Comparison of ENCODE assay signal across 10 cellular contexts in the genomic region with DNA sequence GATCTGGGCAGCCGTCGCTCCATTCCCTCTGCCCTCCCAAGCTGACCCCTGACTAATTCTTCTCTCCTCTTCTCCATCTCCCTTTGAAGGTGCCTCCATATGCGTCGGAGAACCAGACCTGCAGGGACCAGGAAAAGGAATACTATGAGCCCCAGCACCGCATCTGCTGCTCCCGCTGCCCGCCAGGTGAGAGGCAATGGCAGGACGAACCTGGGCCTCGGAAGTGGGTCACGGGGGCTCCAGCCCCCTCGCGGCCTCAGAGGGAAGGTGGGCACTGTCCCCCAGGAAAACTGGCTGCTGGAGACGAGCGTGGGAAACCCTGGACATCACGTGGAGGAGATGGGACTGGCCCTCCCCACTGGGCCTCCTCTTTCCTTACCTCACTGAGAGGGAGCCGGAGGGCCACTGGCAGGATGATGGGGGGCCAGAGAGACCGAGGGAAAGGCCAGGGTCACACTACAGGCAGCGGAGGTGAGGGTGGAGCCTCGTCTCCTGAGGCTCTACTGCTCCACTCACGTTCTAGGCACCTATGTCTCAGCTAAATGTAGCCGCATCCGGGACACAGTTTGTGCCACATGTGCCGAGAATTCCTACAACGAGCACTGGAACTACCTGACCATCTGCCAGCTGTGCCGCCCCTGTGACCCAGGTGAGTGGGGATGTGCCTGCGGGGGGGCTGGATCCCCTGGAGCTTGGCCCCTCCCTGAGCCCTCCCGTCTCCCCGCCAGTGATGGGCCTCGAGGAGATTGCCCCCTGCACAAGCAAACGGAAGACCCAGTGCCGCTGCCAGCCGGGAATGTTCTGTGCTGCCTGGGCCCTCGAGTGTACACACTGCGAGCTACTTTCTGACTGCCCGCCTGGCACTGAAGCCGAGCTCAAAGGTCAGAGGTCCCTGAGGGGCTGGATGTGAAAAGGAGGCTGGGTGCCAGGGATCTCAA. TPM values are rescaled to one million over a fixed set of nuclear protein-coding genes. Genes with fewer than 3 reads are reported as not detected.
A peak's percentile ranks its signal among the peaks of the same experiment; 100 is the strongest.
DNase-seq lines count a peak whose midpoint lies in the region; ATAC-seq, FAIRE-seq and TF ChIP-seq lines count a peak whose summit lies in the region.
"Had no signal": no experiment of that assay in that cellular context is flagged by ENCODE, and none has a peak within 500 bp of the region (broad histone marks: within the 10 kb centered on the region; RNA-seq: fewer than 3 reads in every experiment).

No MANE protein-coding gene starts in this region.

- H3K79me1 ChIP-seq in H1 (ENCODE audit: low read depth, low read length): no peaks in the 10 kb centered on the region

- H3K36me3 ChIP-seq in H1 (ENCODE audit: control insufficient read depth in 2 of 4, insufficient read depth in 4 of 4, low read length in 3 of 4) (no peaks in the 10 kb centered on the region), mucosa of rectum (ENCODE audit: control insufficient read depth in 2 of 2, insufficient read depth in 2 of 2, low read length in 2 of 2) (peaks cover 20 to 26% of the 10 kb centered on the region in 2 donors)
- H3K36me3 ChIP-seq: WERI-Rb-1 had no signal

- 91% methylated on average over 36 of the region's 36 CpGs; no CpG with 5 or more reads in 1 of the 2 experiments for WGBS in H1 (ENCODE audit: extremely low coverage in 1 of 2, insufficient coverage in 1 of 2, insufficient read length in 1 of 2, insufficient replicate concordance in 2 of 2, low coverage in 1 of 2, low lambda C conversion rate in 2 of 2, missing lambda C conversion rate in 1 of 2), 2 experiments

- CTCF ChIA-PET in H1 (lab: Charles Lee; ENCODE audit: partially characterized antibody): interaction anchor here (1.0 to 3.0 kb wide), 8 partner anchors 10 to 81 kb away, joined by 3 to 13 read pairs (median 4); a partner anchor contains a TSS

- H2BK20ac ChIP-seq in H1 (ENCODE audit: low read length): 0 out of 2 replicates have a peak overlapping the region, but pooled peaks have one; percentile 51

- peak overlapping the region; percentile 44; the same call in 1 of the 2 replicates for H2BK5ac ChIP-seq in H1 (ENCODE audit: low read depth, low read length)

- no peak for DNase-seq in activated naive CD4-positive, alpha-beta T cell treated with Interleukin-2 at 50 U/mL for 16 hours
- no peak for DNase-seq in H1 (ENCODE audit: low read depth in 1 of 2, low spot score in 2 of 2)
- DNase-seq in urothelium cell line (ENCODE audit: low spot score): peak; percentile 40
- DNase-seq: WERI-Rb-1 had no signal

- H3K9me3 ChIP-seq in H1 (ENCODE audit: insufficient read depth in 2 of 2, low read depth in 1 of 2, low read length in 1 of 2): no peaks in the 10 kb centered on the region
- H3K9me3 ChIP-seq in mucosa of rectum (ENCODE audit: control insufficient read depth in 2 of 2, low read length in 2 of 2): no peaks in the 10 kb centered on the region

- no peaks in the 10 kb centered on the region for H4K20me1 ChIP-seq in H1 (replicated peaks in 1 of 2; ENCODE audit: control insufficient read depth in 1 of 2, insufficient read depth in 2 of 2, low read length in 2 of 2)

- peaks cover 1% of the 10 kb centered on the region; the same call in 1 of the 2 replicates for H3K23me2 ChIP-seq in H1 (ENCODE audit: low read depth, low read length)

- no peak overlapping the region for H2BK120ac ChIP-seq in H1 (replicated peaks; ENCODE audit: low read depth, low read length)

- H3K4me3 Mint-ChIP-seq in activated naive CD4-positive, alpha-beta T cell treated with anti-CD3 and anti-CD28 coated beads, Interleukin-2, amount 50 U/mL, for 24 hours: peak overlapping the region; percentile 62

- H3K27me3 ChIP-seq in H1 (replicated peaks in 1 of 4; ENCODE audit: control insufficient read depth in 3 of 4, extremely low read depth in 1 of 4, insufficient read depth in 3 of 4, low read length in 3 of 4) (peaks cover 0 to 26% (median 20%) of the 10 kb centered on the region in 4 experiments; a peak in 6 of 7 replicates), mucosa of rectum (ENCODE audit: control insufficient read depth in 2 of 2, insufficient read depth in 2 of 2, low read length in 2 of 2) (no peaks in the 10 kb centered on the region)

- peak overlapping the region; percentile 72 for H3K27ac Mint-ChIP-seq in activated naive CD4-positive, alpha-beta T cell treated with anti-CD3 and anti-CD28 coated beads, Interleukin-2, amount 50 U/mL, for 24 hours

- H3K79me2 ChIP-seq in H1 (ENCODE audit: control insufficient read depth in 1 of 2, insufficient read depth in 2 of 2, low read length in 2 of 2): no peaks in the 10 kb centered on the region

- POLR2A ChIA-PET in H1 (lab: Charles Lee; ENCODE audit: partially characterized antibody): interaction anchor here (0.7 to 6.8 kb wide), 14 partner anchors 9 to 183 kb away, joined by 3 to 57 read pairs (median 4); a partner anchor contains a TSS

- H3K14ac ChIP-seq in H1 (ENCODE audit: insufficient read length): peak overlapping the region; percentile 35

- H3K4me1 Mint-ChIP-seq in activated naive CD4-positive, alpha-beta T cell treated with anti-CD3 and anti-CD28 coated beads, Interleukin-2, amount 50 U/mL, for 24 hours: peaks cover 4% of the 10 kb centered on the region

- no peak for TF ChIP-seq EP300 in H1 (IDR thresholded peaks at IDR 0.05; ENCODE audit: borderline replicate concordance in 1 of 2, low read depth in 2 of 2, low read length in 2 of 2)

- H3K56ac ChIP-seq in H1 (replicated peaks; ENCODE audit: insufficient read length, low read depth, low read length): no peak overlapping the region

- H2AK5ac ChIP-seq in H1 (ENCODE audit: low read depth, low read length): peak overlapping the region; percentile 92; the same call in 1 of the 2 replicates

- H3K18ac ChIP-seq in H1 (ENCODE audit: extremely low read depth, low read length): peak overlapping the region; percentile 87

- no peaks in the 10 kb centered on the region for H3K36me3 Mint-ChIP-seq in activated naive CD4-positive, alpha-beta T cell treated with anti-CD3 and anti-CD28 coated beads, Interleukin-2, amount 50 U/mL, for 24 hours

- peak overlapping the region; percentile 83; the same call in 1 of the 2 replicates for H2BK15ac ChIP-seq in H1 (ENCODE audit: low read length)

- peak overlapping the region; percentile 97; the same call in 1 of the 2 replicates for H2BK12ac ChIP-seq in H1 (ENCODE audit: low read depth, low read length)

- no peak for TF ChIP-seq POLR2A in H1 (IDR thresholded peaks at IDR 0.05; ENCODE audit: control extremely low read depth in 1 of 2, low read depth in 2 of 2, low read length in 2 of 2)

- H3K4me2 ChIP-seq in H1 (ENCODE audit: insufficient read depth in 1 of 2, low read depth in 2 of 2, low read length in 2 of 2): peak overlapping the region; percentile 22 to 38; a peak in 3 of 4 replicates

- TF ChIP-seq CTCF in H1 (IDR thresholded peaks at IDR 0.05; ENCODE audit: control extremely low read depth in 1 of 3, insufficient read depth in 1 of 3, low read depth in 1 of 3, low read length in 3 of 3): no peak

- H3K27me3 Mint-ChIP-seq in activated naive CD4-positive, alpha-beta T cell treated with anti-CD3 and anti-CD28 coated beads, Interleukin-2, amount 50 U/mL, for 24 hours: peaks cover 4% of the 10 kb centered on the region

- H2AFZ ChIP-seq in H1 (ENCODE audit: low read length): no peak overlapping the region; the same call in 1 of the 2 replicates

- H4K91ac ChIP-seq in H1 (replicated peaks; ENCODE audit: insufficient read length, low read length): peak overlapping the region; percentile 92

- no peak overlapping the region for H3K23ac ChIP-seq in H1 (ENCODE audit: insufficient read length)

- H3K4me1 ChIP-seq in H1 (replicated peaks in 1 of 4; ENCODE audit: control insufficient read depth in 3 of 4, insufficient read depth in 4 of 4, low read length in 3 of 4) (peaks cover 0 to 25% (median 20%) of the 10 kb centered on the region in 4 experiments; a peak in 6 of 7 replicates), mucosa of rectum (ENCODE audit: control insufficient read depth in 2 of 2, insufficient read depth in 2 of 2, low read length in 2 of 2) (peaks cover 21 to 34% of the 10 kb centered on the region in 2 donors)

- H3K4me3 ChIP-seq in H1 (ENCODE audit: extremely low read depth in 1 of 4, insufficient read depth in 2 of 4, low read depth in 3 of 4, low read length in 4 of 4) (no peak overlapping the region; a peak in 2 of 8 replicates), mucosa of rectum (ENCODE audit: low read length in 2 of 2) (peak overlapping the region; percentile 88 to 89)

- H4K8ac ChIP-seq in H1 (ENCODE audit: extremely low read depth, insufficient read depth, low read length): peak overlapping the region; percentile 97

- H3K4ac ChIP-seq in H1 (replicated peaks; ENCODE audit: insufficient read length, low read depth, low read length): peak overlapping the region; percentile 62

- H3K27ac ChIP-seq in H1 (ENCODE audit: low read depth, low read length): no peak overlapping the region
- H3K27ac ChIP-seq in mucosa of rectum (ENCODE audit: low read depth in 2 of 2, low read length in 2 of 2): peak overlapping the region; percentile 95
- H3K27ac ChIP-seq: WERI-Rb-1 had no signal

- TF ChIP-seq RAD21 in H1 (IDR thresholded peaks at IDR 0.05 in 1 of 2, conservative IDR thresholded peaks at IDR 0.05 in 1 of 2; ENCODE audit: low read depth in 2 of 2, low read length in 2 of 2): no peak

- H4K5ac ChIP-seq in H1 (ENCODE audit: insufficient read length, low read depth, low read length): no peak overlapping the region

- no peak for ATAC-seq in GM19455 (IDR thresholded peaks at IDR 0.05; ENCODE audit: unreplicated experiment)
- no peak for ATAC-seq in GM21360 (IDR thresholded peaks at IDR 0.05; ENCODE audit: unreplicated experiment)
- no peak for ATAC-seq in HG03097 (IDR thresholded peaks at IDR 0.05; ENCODE audit: low FRiP score, unreplicated experiment)

- FAIRE-seq in H1 (lab: Jason Lieb, UNC) (no peak), urothelium cell line (lab: Jason Lieb, UNC) (peak; percentile 9)

- H3K9ac ChIP-seq in H1 (replicated peaks in 1 of 4; ENCODE audit: extremely low read depth in 1 of 4, low read depth in 3 of 4, low read length in 3 of 4) (no peak overlapping the region), mucosa of rectum (ENCODE audit: low read depth in 1 of 2, low read length in 2 of 2) (peak overlapping the region; percentile 93 to 98)

- H3K9me3 Mint-ChIP-seq in activated naive CD4-positive, alpha-beta T cell treated with anti-CD3 and anti-CD28 coated beads, Interleukin-2, amount 50 U/mL, for 24 hours: no peaks in the 10 kb centered on the region

RNA-seq across cellular contexts. Expression of a gene that starts 0.8 kb away (rescaled TPM):
- total RNA-seq in H1 (2021; fragmentation: NEBNext Ultra II Directional; extraction: Animal tissue kit (Norgen Biotek cat#: 25700)): 6.3 and 6.7 TPM in 2 replicates
- polyA plus RNA-seq in H1 (2011; rRNA removed): 5.1 and 9.2 TPM in 2 replicates
- 4.2 TPM for polyA plus RNA-seq in H1 (2011; cell fraction: cytosol; rRNA removed)
- 7.9 TPM for polyA plus RNA-seq in H1 (2011; cell fraction: nucleus; rRNA removed)
- polyA plus RNA-seq in H1 (2012, experiment 1 of 2): 27.4 to 39.4 TPM (median 31.7 TPM) in 4 replicates
- 11.0 TPM for polyA plus RNA-seq in H1 (2012, experiment 2 of 2)
- 11.7 TPM for polyA plus RNA-seq in H1 (2013, experiment 1 of 2)
- 13.4 TPM for polyA plus RNA-seq in H1 (2013, experiment 2 of 2)
- 2.2 and 3.2 TPM in 2 replicates for polyA minus RNA-seq in H1 (2011; rRNA and poly(A)+ RNA removed)
- 3.6 TPM for polyA minus RNA-seq in H1 (2011; cell fraction: cytosol; rRNA and poly(A)+ RNA removed)
- polyA minus RNA-seq in H1 (2011; cell fraction: nucleus; rRNA and poly(A)+ RNA removed): 7.4 TPM

RNA-seq across cellular contexts. Expression of a gene that starts 9.4 kb away (rescaled TPM):
- total RNA-seq in H1 (2021; fragmentation: NEBNext Ultra II Directional; extraction: Animal tissue kit (Norgen Biotek cat#: 25700)): 85.5 and 89.0 TPM in 2 replicates
- polyA plus RNA-seq in H1 (2011; rRNA removed): 156 and 192 TPM in 2 replicates
- 97.5 TPM for polyA plus RNA-seq in H1 (2011; cell fraction: cytosol; rRNA removed)
- polyA plus RNA-seq in H1 (2011; cell fraction: nucleus; rRNA removed): 220 TPM
- polyA plus RNA-seq in H1 (2012, experiment 1 of 2): 83.5 to 112 TPM (median 108 TPM) in 4 replicates
- polyA plus RNA-seq in H1 (2012, experiment 2 of 2): 95.0 TPM
- polyA plus RNA-seq in H1 (2013, experiment 1 of 2): 112 TPM
- 115 TPM for polyA plus RNA-seq in H1 (2013, experiment 2 of 2)
- polyA minus RNA-seq in H1 (2011; rRNA and poly(A)+ RNA removed): 117 and 161 TPM in 2 replicates
- 49.3 TPM for polyA minus RNA-seq in H1 (2011; cell fraction: cytosol; rRNA and poly(A)+ RNA removed)
- 76.1 TPM for polyA minus RNA-seq in H1 (2011; cell fraction: nucleus; rRNA and poly(A)+ RNA removed)

RNA-seq across cellular contexts. Expression of a gene that starts 42.9 kb away (rescaled TPM):
- 42.1 and 45.8 TPM in 2 replicates for total RNA-seq in H1 (2021; fragmentation: NEBNext Ultra II Directional; extraction: Animal tissue kit (Norgen Biotek cat#: 25700))
- 28.7 and 48.7 TPM in 2 replicates for polyA plus RNA-seq in H1 (2011; rRNA removed)
- polyA plus RNA-seq in H1 (2011; cell fraction: cytosol; rRNA removed): 29.1 TPM
- 46.5 TPM for polyA plus RNA-seq in H1 (2011; cell fraction: nucleus; rRNA removed)
- polyA plus RNA-seq in H1 (2012, experiment 1 of 2): 40.7 to 46.5 TPM (median 44.7 TPM) in 4 replicates
- 56.1 TPM for polyA plus RNA-seq in H1 (2012, experiment 2 of 2)
- 75.2 TPM for polyA plus RNA-seq in H1 (2013, experiment 1 of 2)
- polyA plus RNA-seq in H1 (2013, experiment 2 of 2): 89.3 TPM
- polyA minus RNA-seq in H1 (2011; rRNA and poly(A)+ RNA removed): 33.4 and 50.9 TPM in 2 replicates
- 28.5 TPM for polyA minus RNA-seq in H1 (2011; cell fraction: cytosol; rRNA and poly(A)+ RNA removed)
- 29.2 TPM for polyA minus RNA-seq in H1 (2011; cell fraction: nucleus; rRNA and poly(A)+ RNA removed)

RNA-seq across cellular contexts. Expression of a gene that starts 60.0 kb away (rescaled TPM):
- 0.28 TPM in 1 of 2 replicates, not detected in the other for total RNA-seq in H1 (2021; fragmentation: NEBNext Ultra II Directional; extraction: Animal tissue kit (Norgen Biotek cat#: 25700))
- 0.39 TPM in 2 replicates for polyA plus RNA-seq in H1 (2011; rRNA removed)
- 0.30 TPM for polyA plus RNA-seq in H1 (2011; cell fraction: cytosol; rRNA removed)
- polyA plus RNA-seq in H1 (2011; cell fraction: nucleus; rRNA removed): 0.19 TPM
- polyA plus RNA-seq in H1 (2012, experiment 1 of 2): 0.31 to 0.60 TPM (median 0.42 TPM) in 4 replicates
- polyA plus RNA-seq in H1 (2012, experiment 2 of 2): 0.31 TPM
- 0.18 TPM for polyA plus RNA-seq in H1 (2013, experiment 1 of 2)
- 0.13 TPM for polyA plus RNA-seq in H1 (2013, experiment 2 of 2)
- polyA minus RNA-seq in H1 (2011; rRNA and poly(A)+ RNA removed): 0.22 and 0.60 TPM in 2 replicates
- not detected for polyA minus RNA-seq in H1 (2011; cell fraction: cytosol; rRNA and poly(A)+ RNA removed)
- polyA minus RNA-seq in H1 (2011; cell fraction: nucleus; rRNA and poly(A)+ RNA removed): not detected
- total RNA-seq: M059J had no signal

Comparison
In these comparisons a context has a peak if more than half of its experiments do, and no peak if none do; other contexts are left out.
1. H3K4me3 ChIP-seq: peak in mucosa of rectum (2 of 2); none in H1 (0 of 4).
2. H3K9ac ChIP-seq: peak in mucosa of rectum (2 of 2); none in H1 (0 of 4).